ENCODE assay signal across 28 cellular contexts in the genomic region with DNA sequence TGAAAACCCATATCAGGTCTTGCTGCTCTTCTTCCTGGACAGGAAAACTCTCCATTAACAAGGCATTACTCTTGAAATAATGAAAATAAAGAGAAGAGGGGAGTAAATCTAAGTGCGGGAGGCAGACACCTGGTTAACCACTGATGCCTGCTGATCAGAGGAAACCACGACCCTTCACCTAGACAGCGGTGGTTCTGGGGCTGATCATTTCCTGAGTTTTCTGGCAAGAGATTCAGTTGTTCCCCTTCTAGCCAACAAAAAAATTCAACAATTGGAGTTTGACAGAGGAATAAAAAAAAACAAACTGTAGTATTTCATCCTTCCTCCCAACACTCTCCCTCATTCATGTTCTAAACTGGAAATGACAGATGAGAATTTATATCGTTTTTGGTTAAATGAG. TPM values are rescaled to one million over a fixed set of nuclear protein-coding genes. Genes with fewer than 3 reads are reported as not detected.
DNase-seq lines count a peak whose midpoint lies in the region; ATAC-seq, FAIRE-seq and TF ChIP-seq lines count a peak whose summit lies in the region.
"Had no signal": no experiment of that assay in that cellular context is flagged by ENCODE, and none has a peak within 500 bp of the region (broad histone marks: within the 10 kb centered on the region; RNA-seq: fewer than 3 reads in every experiment).

No MANE protein-coding gene starts in this region.

- H3K9me3 Mint-ChIP-seq in activated CD8-positive, alpha-beta memory T cell treated with anti-CD3 and anti-CD28 coated beads, Interleukin-2, amount 10 ng/mL, durations not matched to agents 7 days and 5 days (ENCODE audit: low read depth) = no peaks in the 10 kb centered on the region
- H3K9me3 Mint-ChIP-seq in activated naive CD4-positive, alpha-beta T cell treated with anti-CD3 and anti-CD28 coated beads, Interleukin-2, amount 50 U/mL, for 72 hours = peaks cover 0 to 7% of the 10 kb centered on the region in 2 donors
- peaks cover 0 to 11% (median 6%) of the 10 kb centered on the region in 9 donors for H3K9me3 Mint-ChIP-seq in naive thymus-derived CD8-positive, alpha-beta T cell
- H3K9me3 Mint-ChIP-seq in HFFc6 = no peaks in the 10 kb centered on the region

- FAIRE-seq in H54 (lab: Jason Lieb, UNC) = peak; percentile 64
- FAIRE-seq: A549, endothelial cell of umbilical vein, K562, RCC 7860, small intestine had no signal

- peak overlapping the region; percentile 19 for H3K27ac Mint-ChIP-seq in activated CD8-positive, alpha-beta memory T cell treated with anti-CD3 and anti-CD28 coated beads, Interleukin-2, amount 10 ng/mL, durations not matched to agents 7 days and 5 days
- peak overlapping the region; percentile 17 to 75 for H3K27ac Mint-ChIP-seq in activated naive CD4-positive, alpha-beta T cell treated with anti-CD3 and anti-CD28 coated beads, Interleukin-2, amount 50 U/mL, for 72 hours
- H3K27ac Mint-ChIP-seq in naive thymus-derived CD8-positive, alpha-beta T cell = peak overlapping the region; percentile 33 to 71 (median 56)
- H3K27ac Mint-ChIP-seq in HFFc6 = no peak overlapping the region
- H3K27ac Mint-ChIP-seq: T-helper 1 cell treated with Interleukin-12 subunit alpha and Interleukin-12 subunit beta and Interleukin-4 antibody, amounts not matched to agents 30 μg/mL and 1 μg/mL, for 36 hours had no signal

- TF ChIP-seq CTCF in HFFc6 (IDR thresholded peaks at IDR 0.05) = no peak

- CTCF ChIA-PET in activated CD8-positive, alpha-beta memory T cell treated with anti-CD3 and anti-CD28 coated beads, Interleukin-2, amount 10 ng/mL, durations not matched to agents 7 days and 5 days (lab: Charles Lee) = no interaction called here

- H3K27me3 Mint-ChIP-seq in activated CD8-positive, alpha-beta memory T cell treated with anti-CD3 and anti-CD28 coated beads, Interleukin-2, amount 10 ng/mL, durations not matched to agents 7 days and 5 days = no peaks in the 10 kb centered on the region
- H3K27me3 Mint-ChIP-seq in naive thymus-derived CD8-positive, alpha-beta T cell = no peaks in the 10 kb centered on the region
- no peaks in the 10 kb centered on the region; the same call in 1 of the 2 replicates for H3K27me3 Mint-ChIP-seq in HFFc6 (ENCODE audit: insufficient read depth)

- no peak for TF ChIP-seq POLR2A in H54 (IDR thresholded peaks at IDR 0.05; ENCODE audit: low read depth, low read length)

- ATAC-seq in activated CD8-positive, alpha-beta memory T cell treated with anti-CD3 and anti-CD28 coated beads, Interleukin-2, amount 10 ng/mL, durations not matched to agents 7 days and 5 days = no peak
- ATAC-seq in activated naive CD4-positive, alpha-beta T cell treated with anti-CD3 and anti-CD28 coated beads, Interleukin-2, amount 50 U/mL, for 72 hours = no peak
- ATAC-seq in naive thymus-derived CD8-positive, alpha-beta T cell = peak in 1 of 2 donors; percentile 25
- no peak for ATAC-seq in HG02981 (IDR thresholded peaks at IDR 0.05; ENCODE audit: unreplicated experiment)
- ATAC-seq in HG03354 (IDR thresholded peaks at IDR 0.05; ENCODE audit: poor library complexity, severe bottlenecking, unreplicated experiment) = no peak
- ATAC-seq: A549, K562, left cardiac atrium had no signal

- H3K36me3 Mint-ChIP-seq in activated CD8-positive, alpha-beta memory T cell treated with anti-CD3 and anti-CD28 coated beads, Interleukin-2, amount 10 ng/mL, durations not matched to agents 7 days and 5 days = peaks cover 10% of the 10 kb centered on the region
- H3K36me3 Mint-ChIP-seq in activated naive CD4-positive, alpha-beta T cell treated with anti-CD3 and anti-CD28 coated beads, Interleukin-2, amount 50 U/mL, for 72 hours = peaks cover 7% of the 10 kb centered on the region in 2 donors
- peaks cover 9 to 23% (median 11%) of the 10 kb centered on the region in 3 donors for H3K36me3 Mint-ChIP-seq in naive thymus-derived CD8-positive, alpha-beta T cell
- H3K36me3 Mint-ChIP-seq in HFFc6 (ENCODE audit: low read depth) = no peaks in the 10 kb centered on the region

- H3K4me1 Mint-ChIP-seq in activated CD8-positive, alpha-beta memory T cell treated with anti-CD3 and anti-CD28 coated beads, Interleukin-2, amount 10 ng/mL, durations not matched to agents 7 days and 5 days = peaks cover 18% of the 10 kb centered on the region
- peaks cover 14 to 33% (median 26%) of the 10 kb centered on the region in 4 donors for H3K4me1 Mint-ChIP-seq in naive thymus-derived CD8-positive, alpha-beta T cell
- H3K4me1 Mint-ChIP-seq in HFFc6 (ENCODE audit: low read depth) = peaks cover 12% of the 10 kb centered on the region; the same call in 1 of the 2 replicates

- no peak for DNase-seq in activated CD8-positive, alpha-beta memory T cell treated with anti-CD3 and anti-CD28 coated beads, Interleukin-2, amount 10 ng/mL, durations not matched to agents 7 days and 5 days
- no peak for DNase-seq in activated CD8-positive, alpha-beta memory T cell treated with anti-CD3 and anti-CD28 coated beads for 24 hours
- DNase-seq in H54 (ENCODE audit: insufficient read length, low spot score) = no peak
- DNase-seq in activated naive CD4-positive, alpha-beta T cell treated with anti-CD3 and anti-CD28 coated beads, Interleukin-2, amount 50 U/mL, for 72 hours (ENCODE audit: low spot score in 2 of 2) = no peak
- DNase-seq in naive thymus-derived CD8-positive, alpha-beta T cell = peak in 5 of 10 donors; percentile 8 to 32 (median 23)
- no peak for DNase-seq in HFFc6
- DNase-seq: activated T-cell treated with anti-CD3 and anti-CD28 coated beads, Interleukin-2, amount 50 U/mL, for 1 hour; BE2C; cortex of kidney; left cardiac atrium; mesenchymal stem cell; MM.1S; NCI-H1436; NCI-H510A treated with DMSO at 0.1 percent for 48 hours; NK-92 treated with Interleukin-12 subunit alpha and Interleukin-12 subunit beta, amount 100 ng/mL, for 24 hours; SJCRH30; small intestine; stimulated activated naive CD4-positive, alpha-beta T cell treated with Interleukin-2 at 50 U/mL for 16 hours had no signal

- peak overlapping the region; percentile 7 for H3K4me3 Mint-ChIP-seq in activated CD8-positive, alpha-beta memory T cell treated with anti-CD3 and anti-CD28 coated beads, Interleukin-2, amount 10 ng/mL, durations not matched to agents 7 days and 5 days
- H3K4me3 Mint-ChIP-seq in naive thymus-derived CD8-positive, alpha-beta T cell = peak overlapping the region; percentile 32 to 82 (median 64)
- no peak overlapping the region for H3K4me3 Mint-ChIP-seq in HFFc6
- H3K4me3 Mint-ChIP-seq: T-helper 1 cell treated with Interleukin-12 subunit alpha and Interleukin-12 subunit beta and Interleukin-4 antibody, amounts not matched to agents 30 μg/mL and 1 μg/mL, for 36 hours had no signal

- POLR2A ChIA-PET in naive thymus-derived CD8-positive, alpha-beta T cell (lab: Charles Lee) = no interaction called here

RNA-seq across cellular contexts. Expression of a gene that starts 3.0 kb away (rescaled TPM):
- total RNA-seq in activated CD8-positive, alpha-beta memory T cell treated with anti-CD3 and anti-CD28 coated beads, Interleukin-2, amount 10 ng/mL, durations not matched to agents 7 days and 5 days = 1 to 10 TPM; 2.1 to 4.0 TPM
- total RNA-seq in activated naive CD4-positive, alpha-beta T cell treated with anti-CD3 and anti-CD28 coated beads, Interleukin-2, amount 50 U/mL, for 72 hours = 1 to 10 TPM; 2.4 to 4.6 TPM
- total RNA-seq in naive thymus-derived CD8-positive, alpha-beta T cell = 1 to 10 TPM; 3.7 TPM
- polyA plus RNA-seq in naive thymus-derived CD8-positive, alpha-beta T cell = 10 to 100 TPM in 1 of 3 donors, 1 to 10 TPM in 2; 7.7 to 12.7 (median 9.4) TPM
- not detected for total RNA-seq in HFFc6 (2021; fragmentation: NEBNext Ultra II Directional; extraction: Animal tissue kit (Norgen Biotek cat#: 25700))
- total RNA-seq: endothelial cell of umbilical vein, H4, K562, omental fat pad, SJCRH30, tibial nerve had no signal

RNA-seq across cellular contexts. Expression of a gene that starts 38.1 kb away (rescaled TPM):
- 1 to 10 TPM; 1.0 to 1.5 TPM for total RNA-seq in activated CD8-positive, alpha-beta memory T cell treated with anti-CD3 and anti-CD28 coated beads, Interleukin-2, amount 10 ng/mL, durations not matched to agents 7 days and 5 days
- 1 to 10 TPM; 1.7 to 2.5 TPM for total RNA-seq in activated naive CD4-positive, alpha-beta T cell treated with anti-CD3 and anti-CD28 coated beads, Interleukin-2, amount 50 U/mL, for 72 hours
- 1 to 10 TPM; 5.1 TPM for total RNA-seq in naive thymus-derived CD8-positive, alpha-beta T cell
- polyA plus RNA-seq in naive thymus-derived CD8-positive, alpha-beta T cell = 1 to 10 TPM; 1.2 to 3.4 (median 1.4) TPM
- total RNA-seq in HFFc6 (2021; fragmentation: NEBNext Ultra II Directional; extraction: Animal tissue kit (Norgen Biotek cat#: 25700)) = not detected
- total RNA-seq: endothelial cell of umbilical vein, H4, K562, omental fat pad, SJCRH30, tibial nerve had no signal
- polyA plus RNA-seq: endothelial cell of umbilical vein, K562 had no signal
